18 cellular contexts compared by ENCODE assay signal in genomic region chr1:232435746-232436145, GRCh38.
DNase-seq lines count a peak whose midpoint lies in the region; ATAC-seq and TF ChIP-seq lines count a peak whose summit lies in the region.
"Had no signal": no experiment of that assay in that cellular context is flagged by ENCODE, and none has a peak within 500 bp of the region (broad histone marks: within the 10 kb centered on the region; RNA-seq: fewer than 3 reads in every experiment).

No MANE protein-coding gene starts in this region.

- ATAC-seq in Right ventricle myocardium inferior (peak; percentile 42), aorta (ENCODE audit: low FRiP score) (peak; percentile 36)
- no peak for ATAC-seq in effector memory CD8-positive, alpha-beta T cell (replicated peaks)
- ATAC-seq: A549 had no signal

- H3K27ac Mint-ChIP-seq in mesothelial cell of epicardium, result peak overlapping the region; percentile 63
- H3K27ac Mint-ChIP-seq in effector memory CD8-positive, alpha-beta T cell, result no peak overlapping the region
- H3K27ac Mint-ChIP-seq: activated CD4-positive, alpha-beta T cell treated with anti-CD3 and anti-CD28 coated beads, Interleukin-2, amount 10 ng/mL, durations not matched to agents 24 days and 14 days; CD8-positive, alpha-beta memory T cell; HFFc6 had no signal

- H3K4me1 Mint-ChIP-seq in mesothelial cell of epicardium, result peaks cover 50% of the 10 kb centered on the region
- no peaks in the 10 kb centered on the region for H3K4me1 Mint-ChIP-seq in effector memory CD8-positive, alpha-beta T cell (ENCODE audit: low read depth in 2 of 2)
- H3K4me1 Mint-ChIP-seq: CD8-positive, alpha-beta memory T cell had no signal

- DNase-seq in Right ventricle myocardium inferior (ENCODE audit: missing footprints) (no peak), right atrium auricular region (ENCODE audit: low spot score) (no peak), fibroblast of peridontal ligament (ENCODE audit: extremely low read depth) (peak; percentile 83), mesothelial cell of epicardium (ENCODE audit: low spot score in 2 of 2, unreplicated experiment in 2 of 2) (no peak), aorta (peak in 1 of 2 donors; percentile 55), SKM-1 treated with dmso at 0.1 percent for 144 hours (lab: John Stamatoyannopoulos, UW; ENCODE audit: unreplicated experiment) (no peak), NCI-H524 (lab: John Stamatoyannopoulos, UW) (no peak)
- DNase-seq in effector memory CD8-positive, alpha-beta T cell, result no peak
- DNase-seq: activated CD4-positive, alpha-beta T cell treated with anti-CD3 and anti-CD28 coated beads, Interleukin-2, amount 10 ng/mL, durations not matched to agents 24 days and 14 days; activated T-cell treated with anti-CD3 and anti-CD28 coated beads, Interleukin-2, amount 50 U/mL, for 1 hour; CD8-positive, alpha-beta memory T cell; HFFc6; KG1; midbrain; NCI-H1105 treated with DMSO at 0.1 percent for 48 hours; SIG-M5; T-helper 9 cell had no signal

- no peaks in the 10 kb centered on the region for H3K27me3 Mint-ChIP-seq in mesothelial cell of epicardium (ENCODE audit: low read depth)
- H3K27me3 Mint-ChIP-seq in effector memory CD8-positive, alpha-beta T cell, result peaks cover 0 to 4% of the 10 kb centered on the region in 2 donors
- H3K27me3 Mint-ChIP-seq: activated CD4-positive, alpha-beta T cell treated with anti-CD3 and anti-CD28 coated beads, Interleukin-2, amount 10 ng/mL, durations not matched to agents 24 days and 14 days; CD8-positive, alpha-beta memory T cell had no signal

- H3K36me3 ChIP-seq in right atrium auricular region, result peaks cover 30% of the 10 kb centered on the region
- peaks cover 0 to 3% of the 10 kb centered on the region in 2 donors for H3K36me3 ChIP-seq in aorta (ENCODE audit: control insufficient read depth in 1 of 2, insufficient read depth in 2 of 2, low read length in 1 of 2)

- no peak for TF ChIP-seq CTCF in right atrium auricular region (IDR thresholded peaks at IDR 0.05)
- TF ChIP-seq CTCF in mesothelial cell of epicardium (IDR thresholded peaks at IDR 0.05; ENCODE audit: unreplicated experiment), result no peak

- H3K27me3 ChIP-seq in right atrium auricular region (no peaks in the 10 kb centered on the region), aorta (ENCODE audit: control insufficient read depth in 1 of 2, insufficient read depth in 2 of 2, low read length in 1 of 2) (no peaks in the 10 kb centered on the region)

- H3K4me1 ChIP-seq in right atrium auricular region (peaks cover 0 to 35% of the 10 kb centered on the region in 2 donors), aorta (ENCODE audit: control insufficient read depth in 1 of 2, insufficient read depth in 2 of 2, low read length in 2 of 2) (no peaks in the 10 kb centered on the region)
- H3K4me1 ChIP-seq: A549 had no signal

- peak overlapping the region in 1 of 2 donors; percentile 17 for H3K27ac ChIP-seq in right atrium auricular region
- no peak overlapping the region for H3K27ac ChIP-seq in aorta (ENCODE audit: low read depth in 1 of 2, low read length in 2 of 2)
- H3K27ac ChIP-seq: A549 had no signal

- no peak overlapping the region for H3K4me3 Mint-ChIP-seq in mesothelial cell of epicardium
- no peak overlapping the region for H3K4me3 Mint-ChIP-seq in effector memory CD8-positive, alpha-beta T cell
- H3K4me3 Mint-ChIP-seq: activated CD4-positive, alpha-beta T cell treated with anti-CD3 and anti-CD28 coated beads, Interleukin-2, amount 10 ng/mL, durations not matched to agents 24 days and 14 days; CD8-positive, alpha-beta memory T cell; HFFc6 had no signal

- H3K9me3 Mint-ChIP-seq in mesothelial cell of epicardium, result no peaks in the 10 kb centered on the region
- H3K9me3 Mint-ChIP-seq in effector memory CD8-positive, alpha-beta T cell, result no peaks in the 10 kb centered on the region
- H3K9me3 Mint-ChIP-seq: activated CD4-positive, alpha-beta T cell treated with anti-CD3 and anti-CD28 coated beads, Interleukin-2, amount 10 ng/mL, durations not matched to agents 24 days and 14 days had no signal

- WGBS in aorta, 2 donors, result 1 to 11% methylated on average over 3 of the region's 3 CpGs

- H3K4me3 ChIP-seq in right atrium auricular region (no peak overlapping the region), aorta (ENCODE audit: low read length in 2 of 2) (no peak overlapping the region)
- H3K4me3 ChIP-seq: A549 had no signal

- H3K36me3 Mint-ChIP-seq in mesothelial cell of epicardium, result peaks cover 36% of the 10 kb centered on the region
- peaks cover 3% of the 10 kb centered on the region for H3K36me3 Mint-ChIP-seq in effector memory CD8-positive, alpha-beta T cell (ENCODE audit: insufficient read depth)

- H3K9me3 ChIP-seq in right atrium auricular region (no peaks in the 10 kb centered on the region), aorta (ENCODE audit: control insufficient read depth, low read length) (no peaks in the 10 kb centered on the region)
- H3K9me3 ChIP-seq: A549 had no signal

- intact Hi-C loops in Right ventricle myocardium inferior (cut with DNase I) (loop anchor here (5.0 to 10.0 kb wide), 2 partner anchors 111 to 192 kb away; no protein-coding TSS in a partner anchor), aorta (cut with DNase I) (no loop called here)
